Comparison of ENCODE assay signal across 9 cellular contexts in the genomic region with DNA sequence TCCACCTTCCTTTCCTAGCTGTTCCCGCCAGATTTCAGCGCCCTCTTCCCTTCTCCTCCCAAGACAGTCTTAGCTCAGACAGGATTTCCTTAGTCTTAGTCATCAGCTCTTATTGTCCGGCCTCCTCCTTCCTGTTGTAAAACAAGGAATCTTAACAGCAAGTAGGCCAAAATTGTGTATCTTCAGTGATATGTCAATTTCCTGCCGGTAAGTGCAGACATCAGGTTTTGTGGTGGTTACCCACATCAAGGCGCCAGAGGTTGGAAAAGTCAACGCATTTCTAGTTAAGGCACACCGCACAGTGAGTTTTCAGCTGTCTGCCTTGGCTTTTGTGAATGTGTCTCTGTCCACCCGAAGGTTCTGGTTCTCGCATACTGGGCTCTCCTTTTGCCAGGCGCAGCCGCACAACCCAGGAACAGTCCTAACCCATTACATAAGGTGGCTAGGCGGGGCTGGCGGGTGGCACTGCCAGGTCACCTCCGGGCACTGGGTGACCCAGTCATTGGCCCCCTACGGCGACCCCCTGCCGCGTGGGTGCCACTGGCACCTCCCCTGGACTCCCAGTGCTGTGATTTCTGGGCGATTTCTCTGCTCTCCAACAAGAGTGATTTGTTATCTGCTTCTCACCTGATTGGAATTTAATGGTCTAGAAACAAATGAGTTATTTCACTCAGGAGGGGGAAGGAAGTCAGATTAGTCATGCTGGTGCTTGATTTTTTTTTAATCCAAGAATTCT. TPM values are rescaled to one million over a fixed set of nuclear protein-coding genes. Genes with fewer than 3 reads are reported as not detected.
DNase-seq lines count a peak whose midpoint lies in the region; ATAC-seq, FAIRE-seq and TF ChIP-seq lines count a peak whose summit lies in the region.
"Had no signal": no experiment of that assay in that cellular context is flagged by ENCODE, and none has a peak within 500 bp of the region (broad histone marks: within the 10 kb centered on the region; RNA-seq: fewer than 3 reads in every experiment).

No MANE protein-coding gene starts in this region.

- no peak overlapping the region for H2AK5ac ChIP-seq in H1 (ENCODE audit: low read depth, low read length)

- no peak for FAIRE-seq in H1 (lab: Jason Lieb, UNC)

- H3K79me1 ChIP-seq in H1 (ENCODE audit: low read depth, low read length) = peaks cover 14% of the 10 kb centered on the region

- no peaks in the 10 kb centered on the region for H3K9me3 Mint-ChIP-seq in osteocyte (ENCODE audit: unreplicated experiment)
- H3K9me3 Mint-ChIP-seq: effector memory CD8-positive, alpha-beta T cell had no signal

- H3K9me3 ChIP-seq in H1 (ENCODE audit: insufficient read depth in 2 of 2, low read depth in 1 of 2, low read length in 1 of 2) = no peaks in the 10 kb centered on the region; a peak in 1 of 4 replicates

- no peak overlapping the region for H4K5ac ChIP-seq in H1 (ENCODE audit: insufficient read length, low read depth, low read length)

- no peak overlapping the region for H3K4ac ChIP-seq in H1 (replicated peaks; ENCODE audit: insufficient read length, low read depth, low read length)

- ATAC-seq in HG02981 (IDR thresholded peaks at IDR 0.05; ENCODE audit: unreplicated experiment) (no peak), HG02759 (IDR thresholded peaks at IDR 0.05; ENCODE audit: unreplicated experiment) (no peak)
- ATAC-seq: effector memory CD8-positive, alpha-beta T cell had no signal

- no peak for TF ChIP-seq POLR2A in H1 (IDR thresholded peaks at IDR 0.05; ENCODE audit: control extremely low read depth in 1 of 2, low read depth in 2 of 2, low read length in 2 of 2)

- peaks cover 5% of the 10 kb centered on the region; the same call in 1 of the 2 replicates for H3K23me2 ChIP-seq in H1 (ENCODE audit: low read depth, low read length)

- no peaks in the 10 kb centered on the region for H3K27me3 ChIP-seq in H1 (replicated peaks in 1 of 4; ENCODE audit: control insufficient read depth in 3 of 4, extremely low read depth in 1 of 4, insufficient read depth in 3 of 4, low read length in 3 of 4)

- no peak for TF ChIP-seq CTCF in AG10803 (conservative IDR thresholded peaks at IDR 0.05; ENCODE audit: low read length)
- TF ChIP-seq CTCF in H1 (IDR thresholded peaks at IDR 0.05; ENCODE audit: control extremely low read depth in 1 of 3, insufficient read depth in 1 of 3, low read depth in 1 of 3, low read length in 3 of 3) = no peak
- TF ChIP-seq CTCF in osteocyte (IDR thresholded peaks at IDR 0.05) = no peak

- H2BK15ac ChIP-seq in H1 (ENCODE audit: low read length) = no peak overlapping the region

- peaks cover 48% of the 10 kb centered on the region for H3K36me3 Mint-ChIP-seq in osteocyte (ENCODE audit: unreplicated experiment)

- no peak overlapping the region for H3K18ac ChIP-seq in H1 (ENCODE audit: extremely low read depth, low read length)

- no peak overlapping the region for H2BK12ac ChIP-seq in H1 (ENCODE audit: low read depth, low read length)

- no peak overlapping the region for H2AFZ ChIP-seq in H1 (ENCODE audit: low read length)

- H3K79me2 ChIP-seq in H1 (ENCODE audit: control insufficient read depth in 1 of 2, insufficient read depth in 2 of 2, low read length in 2 of 2) = peaks cover 5 to 8% of the 10 kb centered on the region in 2 experiments; a peak in 3 of 4 replicates

- TF ChIP-seq EP300 in H1 (IDR thresholded peaks at IDR 0.05; ENCODE audit: borderline replicate concordance in 1 of 2, low read depth in 2 of 2, low read length in 2 of 2) = no peak

- 87% methylated on average over 14 of the region's 19 CpGs; no CpG with 5 or more reads in 1 of the 2 experiments for WGBS in H1 (ENCODE audit: extremely low coverage in 1 of 2, insufficient coverage in 1 of 2, insufficient read length in 1 of 2, insufficient replicate concordance in 2 of 2, low coverage in 1 of 2, low lambda C conversion rate in 2 of 2, missing lambda C conversion rate in 1 of 2), 2 experiments

- 0 out of 2 replicates have a peak overlapping the region, but pooled peaks have one; percentile 22 for H4K8ac ChIP-seq in H1 (ENCODE audit: extremely low read depth, insufficient read depth, low read length)

- H3K4me3 Mint-ChIP-seq in osteocyte (ENCODE audit: unreplicated experiment) = peak overlapping the region; percentile 26
- H3K4me3 Mint-ChIP-seq: effector memory CD8-positive, alpha-beta T cell had no signal

- CTCF ChIA-PET in H1 (lab: Charles Lee; ENCODE audit: partially characterized antibody) = interaction anchor here (1.1 kb wide), 1 partner anchor 55 kb away, joined by 3 read pairs; no protein-coding TSS in a partner anchor

- H4K91ac ChIP-seq in H1 (replicated peaks; ENCODE audit: insufficient read length, low read length) = no peak overlapping the region

- H3K56ac ChIP-seq in H1 (replicated peaks; ENCODE audit: insufficient read length, low read depth, low read length) = no peak overlapping the region

- no peaks in the 10 kb centered on the region for H3K27me3 Mint-ChIP-seq in osteocyte (ENCODE audit: unreplicated experiment)

- peak overlapping the region; percentile 72; the same call in 1 of the 2 replicates for H2BK5ac ChIP-seq in H1 (ENCODE audit: low read depth, low read length)

- peaks cover 93% of the 10 kb centered on the region for H3K4me1 Mint-ChIP-seq in osteocyte (ENCODE audit: unreplicated experiment)

- no peak overlapping the region for H3K27ac ChIP-seq in H1 (ENCODE audit: low read depth, low read length)

- H3K4me2 ChIP-seq in H1 (ENCODE audit: insufficient read depth in 1 of 2, low read depth in 2 of 2, low read length in 2 of 2) = no peak overlapping the region

- H3K4me1 ChIP-seq in H1 (replicated peaks in 1 of 4; ENCODE audit: control insufficient read depth in 3 of 4, insufficient read depth in 4 of 4, low read length in 3 of 4) = peaks cover 0 to 11% (median 3%) of the 10 kb centered on the region in 4 experiments; a peak in 4 of 7 replicates

- no peak overlapping the region for H3K14ac ChIP-seq in H1 (ENCODE audit: insufficient read length)

- H2BK20ac ChIP-seq in H1 (ENCODE audit: low read length) = no peak overlapping the region

- H3K4me3 ChIP-seq in AG10803 (ENCODE audit: low read length) (no peak overlapping the region), H1 (ENCODE audit: extremely low read depth in 1 of 4, insufficient read depth in 2 of 4, low read depth in 3 of 4, low read length in 4 of 4) (no peak overlapping the region)

- H4K20me1 ChIP-seq in H1 (replicated peaks in 1 of 2; ENCODE audit: control insufficient read depth in 1 of 2, insufficient read depth in 2 of 2, low read length in 2 of 2) = peaks cover 0 to 12% of the 10 kb centered on the region in 2 experiments

- no peak for TF ChIP-seq RAD21 in H1 (IDR thresholded peaks at IDR 0.05 in 1 of 2, conservative IDR thresholded peaks at IDR 0.05 in 1 of 2; ENCODE audit: low read depth in 2 of 2, low read length in 2 of 2)

- no peak overlapping the region for H3K23ac ChIP-seq in H1 (ENCODE audit: insufficient read length)

- peaks cover 0 to 10% (median 4%) of the 10 kb centered on the region in 4 experiments; a peak in 3 of 8 replicates for H3K36me3 ChIP-seq in H1 (ENCODE audit: control insufficient read depth in 2 of 4, insufficient read depth in 4 of 4, low read length in 3 of 4)

- H3K9ac ChIP-seq in H1 (replicated peaks in 1 of 4; ENCODE audit: extremely low read depth in 1 of 4, low read depth in 3 of 4, low read length in 3 of 4) = no peak overlapping the region

- POLR2A ChIA-PET in H1 (lab: Charles Lee; ENCODE audit: partially characterized antibody) = interaction anchor here (0.6 to 1.6 kb wide), 3 partner anchors 9 to 395 kb away, joined by 3 to 4 read pairs (median 3); a partner anchor contains a TSS

- peak overlapping the region; percentile 88 for H3K27ac Mint-ChIP-seq in osteocyte (ENCODE audit: unreplicated experiment)
- H3K27ac Mint-ChIP-seq: effector memory CD8-positive, alpha-beta T cell had no signal

- DNase-seq in AG10803 (ENCODE audit: low read depth) (peak; percentile 77), LoVo (ENCODE audit: low spot score) (peak; percentile 28), H1 (ENCODE audit: low read depth in 1 of 2, low spot score in 2 of 2) (no peak), osteocyte (ENCODE audit: extremely low spot score, unreplicated experiment) (no peak), NCI-H524 treated with DMSO at 0.1 percent for 48 hours (lab: John Stamatoyannopoulos, UW) (no peak), D341Med (ENCODE audit: low spot score) (no peak)
- DNase-seq: effector memory CD8-positive, alpha-beta T cell had no signal

- H2BK120ac ChIP-seq in H1 (replicated peaks; ENCODE audit: low read depth, low read length) = no peak overlapping the region

TF ChIP-seq in H1, 55 proteins besides CTCF, POLR2A, EP300 and RAD21 (continues in another document):
- no peak for TF ChIP-seq ASH2L (IDR thresholded peaks at IDR 0.05; ENCODE audit: low read length)
- TF ChIP-seq SP4 (IDR thresholded peaks at IDR 0.05; ENCODE audit: low read length) = no peak
- TF ChIP-seq BACH1 (IDR thresholded peaks at IDR 0.05; ENCODE audit: low read length) = no peak
- no peak for TF ChIP-seq CTBP2 (IDR thresholded peaks at IDR 0.05; ENCODE audit: borderline replicate concordance, insufficient read depth, insufficient read length, low read length)

RNA-seq across cellular contexts. Expression of a gene that starts 12.9 kb away (rescaled TPM):
- 77.0 and 80.4 TPM in 2 replicates for total RNA-seq in H1 (2021; fragmentation: NEBNext Ultra II Directional; extraction: Animal tissue kit (Norgen Biotek cat#: 25700))
- 87.3 and 133 TPM in 2 replicates for polyA plus RNA-seq in H1 (2011; rRNA removed)
- polyA plus RNA-seq in H1 (2011; cell fraction: cytosol; rRNA removed) = 64.4 TPM
- polyA plus RNA-seq in H1 (2011; cell fraction: nucleus; rRNA removed) = 260 TPM
- polyA plus RNA-seq in H1 (2012, experiment 1 of 2) = 45.6 to 82.2 TPM (median 69.4 TPM) in 4 replicates
- polyA plus RNA-seq in H1 (2012, experiment 2 of 2) = 40.9 TPM
- polyA plus RNA-seq in H1 (2013, experiment 1 of 2) = 143 TPM
- 123 TPM for polyA plus RNA-seq in H1 (2013, experiment 2 of 2)
- 69.1 and 74.8 TPM in 2 replicates for polyA minus RNA-seq in H1 (2011; rRNA and poly(A)+ RNA removed)
- 78.9 TPM for polyA minus RNA-seq in H1 (2011; cell fraction: cytosol; rRNA and poly(A)+ RNA removed)
- 109 TPM for polyA minus RNA-seq in H1 (2011; cell fraction: nucleus; rRNA and poly(A)+ RNA removed)
- 2,001 and 2,067 TPM in 2 replicates for total RNA-seq in osteocyte

RNA-seq across cellular contexts. Expression of a gene that starts 13.0 kb away (rescaled TPM):
- 82.0 and 91.0 TPM in 2 replicates for total RNA-seq in H1 (2021; fragmentation: NEBNext Ultra II Directional; extraction: Animal tissue kit (Norgen Biotek cat#: 25700))
- 30.7 and 31.7 TPM in 2 replicates for polyA plus RNA-seq in H1 (2011; rRNA removed)
- polyA plus RNA-seq in H1 (2011; cell fraction: cytosol; rRNA removed) = 31.3 TPM
- polyA plus RNA-seq in H1 (2011; cell fraction: nucleus; rRNA removed) = 69.4 TPM
- 39.8 to 46.7 TPM (median 43.8 TPM) in 4 replicates for polyA plus RNA-seq in H1 (2012, experiment 1 of 2)
- polyA plus RNA-seq in H1 (2012, experiment 2 of 2) = 17.1 TPM
- 88.0 TPM for polyA plus RNA-seq in H1 (2013, experiment 1 of 2)
- polyA plus RNA-seq in H1 (2013, experiment 2 of 2) = 83.1 TPM
- polyA minus RNA-seq in H1 (2011; rRNA and poly(A)+ RNA removed) = 46.9 and 65.9 TPM in 2 replicates
- 44.9 TPM for polyA minus RNA-seq in H1 (2011; cell fraction: cytosol; rRNA and poly(A)+ RNA removed)
- polyA minus RNA-seq in H1 (2011; cell fraction: nucleus; rRNA and poly(A)+ RNA removed) = 51.4 TPM
- 3,181 and 3,589 TPM in 2 replicates for total RNA-seq in osteocyte

Comparison
In these comparisons a context has a peak if more than half of its experiments do, and no peak if none do; other contexts are left out.
1. DNase-seq: peak in AG10803 (single experiment) and LoVo (single experiment); none in H1 (0 of 2), osteocyte (single experiment), NCI-H524 treated with DMSO at 0.1 percent for 48 hours (single experiment) and D341Med (single experiment).
2. RNA of a gene that starts 12.9 kb away (total RNA-seq): 2,001 to 2,067 TPM in osteocyte; 77.0 to 80.4 TPM in H1; every median in the first group is over 10 times any median in the second.
3. RNA of a gene that starts 13.0 kb away (total RNA-seq): 3,181 to 3,589 TPM in osteocyte; 82.0 to 91.0 TPM in H1; every median in the first group is over 10 times any median in the second.